In genomic region chr20:45358282-45359068, GRCh38 we compare ENCODE assay signal across 1 cellular context.
TF ChIP-seq lines count a peak whose summit lies in the region.

No MANE protein-coding gene starts in this region.

TF ChIP-seq in K562, 482 proteins besides CTCF, POLR2A, EP300 and RAD21 (continued from another document and continues in another):
- TF ChIP-seq KDM2B (CRISPR knock-in tag; IDR thresholded peaks at IDR 0.05) = no peak
- peak; percentile 30 for TF ChIP-seq RBM25 (IDR thresholded peaks at IDR 0.05; ENCODE audit: low read depth, low read length, severe bottlenecking)
- TF ChIP-seq, protein P1, sequence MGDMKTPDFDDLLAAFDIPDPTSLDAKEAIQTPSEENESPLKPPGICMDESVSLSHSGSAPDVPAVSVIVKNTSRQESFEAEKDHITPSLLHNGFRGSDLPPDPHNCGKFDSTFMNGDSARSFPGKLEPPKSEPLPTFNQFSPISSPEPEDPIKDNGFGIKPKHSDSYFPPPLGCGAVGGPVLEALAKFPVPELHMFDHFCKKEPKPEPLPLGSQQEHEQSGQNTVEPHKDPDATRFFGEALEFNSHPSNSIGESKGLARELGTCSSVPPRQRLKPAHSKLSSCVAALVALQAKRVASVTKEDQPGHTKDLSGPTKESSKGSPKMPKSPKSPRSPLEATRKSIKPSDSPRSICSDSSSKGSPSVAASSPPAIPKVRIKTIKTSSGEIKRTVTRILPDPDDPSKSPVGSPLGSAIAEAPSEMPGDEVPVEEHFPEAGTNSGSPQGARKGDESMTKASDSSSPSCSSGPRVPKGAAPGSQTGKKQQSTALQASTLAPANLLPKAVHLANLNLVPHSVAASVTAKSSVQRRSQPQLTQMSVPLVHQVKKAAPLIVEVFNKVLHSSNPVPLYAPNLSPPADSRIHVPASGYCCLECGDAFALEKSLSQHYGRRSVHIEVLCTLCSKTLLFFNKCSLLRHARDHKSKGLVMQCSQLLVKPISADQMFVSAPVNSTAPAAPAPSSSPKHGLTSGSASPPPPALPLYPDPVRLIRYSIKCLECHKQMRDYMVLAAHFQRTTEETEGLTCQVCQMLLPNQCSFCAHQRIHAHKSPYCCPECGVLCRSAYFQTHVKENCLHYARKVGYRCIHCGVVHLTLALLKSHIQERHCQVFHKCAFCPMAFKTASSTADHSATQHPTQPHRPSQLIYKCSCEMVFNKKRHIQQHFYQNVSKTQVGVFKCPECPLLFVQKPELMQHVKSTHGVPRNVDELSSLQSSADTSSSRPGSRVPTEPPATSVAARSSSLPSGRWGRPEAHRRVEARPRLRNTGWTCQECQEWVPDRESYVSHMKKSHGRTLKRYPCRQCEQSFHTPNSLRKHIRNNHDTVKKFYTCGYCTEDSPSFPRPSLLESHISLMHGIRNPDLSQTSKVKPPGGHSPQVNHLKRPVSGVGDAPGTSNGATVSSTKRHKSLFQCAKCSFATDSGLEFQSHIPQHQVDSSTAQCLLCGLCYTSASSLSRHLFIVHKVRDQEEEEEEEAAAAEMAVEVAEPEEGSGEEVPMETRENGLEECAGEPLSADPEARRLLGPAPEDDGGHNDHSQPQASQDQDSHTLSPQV (IDR thresholded peaks at IDR 0.05) = peak; percentile 56; the same call in 1 of the 2 replicates
- TF ChIP-seq, protein P2, sequence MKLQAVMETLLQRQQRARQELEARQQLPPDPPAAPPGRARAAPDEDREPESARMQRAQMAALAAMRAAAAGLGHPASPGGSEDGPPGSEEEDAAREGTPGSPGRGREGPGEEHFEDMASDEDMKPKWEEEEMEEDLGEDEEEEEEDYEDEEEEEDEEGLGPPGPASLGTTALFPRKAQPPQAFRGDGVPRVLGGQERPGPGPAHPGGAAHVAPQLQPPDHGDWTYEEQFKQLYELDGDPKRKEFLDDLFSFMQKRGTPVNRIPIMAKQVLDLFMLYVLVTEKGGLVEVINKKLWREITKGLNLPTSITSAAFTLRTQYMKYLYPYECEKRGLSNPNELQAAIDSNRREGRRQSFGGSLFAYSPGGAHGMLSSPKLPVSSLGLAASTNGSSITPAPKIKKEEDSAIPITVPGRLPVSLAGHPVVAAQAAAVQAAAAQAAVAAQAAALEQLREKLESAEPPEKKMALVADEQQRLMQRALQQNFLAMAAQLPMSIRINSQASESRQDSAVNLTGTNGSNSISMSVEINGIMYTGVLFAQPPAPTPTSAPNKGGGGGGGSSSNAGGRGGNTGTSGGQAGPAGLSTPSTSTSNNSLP (IDR thresholded peaks at IDR 0.05; ENCODE audit: borderline replicate concordance, low read depth, low read length) = no peak
- no peak for TF ChIP-seq PHF8 (IDR thresholded peaks at IDR 0.05; ENCODE audit: borderline replicate concordance, low read length)
- TF ChIP-seq CREM (IDR thresholded peaks at IDR 0.05; ENCODE audit: low read depth) = no peak
- TF ChIP-seq MAFF (IDR thresholded peaks at IDR 0.05; ENCODE audit: low read length) = no peak
- TF ChIP-seq ZNF347 (CRISPR knock-in tag; IDR thresholded peaks at IDR 0.05; ENCODE audit: low read depth) = no peak
- TF ChIP-seq ZNF175 (CRISPR knock-in tag; IDR thresholded peaks at IDR 0.05; ENCODE audit: low read depth) = no peak
- TF ChIP-seq HNRNPUL1 (IDR thresholded peaks at IDR 0.05; ENCODE audit: low read length) = no peak
- TF ChIP-seq FOXA3 (CRISPR knock-in tag; conservative IDR thresholded peaks at IDR 0.05 in 1 of 2, IDR thresholded peaks at IDR 0.05 in 1 of 2) = no peak
- TF ChIP-seq SRSF7 (optimal IDR thresholded peaks at IDR 0.05; ENCODE audit: low read depth, low read length) = no peak
- no peak for TF ChIP-seq ELF1 (tag; IDR thresholded peaks at IDR 0.05)
- TF ChIP-seq L3MBTL2 (IDR thresholded peaks at IDR 0.05) = peak; percentile 72
- TF ChIP-seq TFAM (CRISPR knock-in tag; conservative IDR thresholded peaks at IDR 0.05) = no peak
- no peak for TF ChIP-seq NBN (IDR thresholded peaks at IDR 0.05; ENCODE audit: low read depth)
- TF ChIP-seq DACH1 (IDR thresholded peaks at IDR 0.05; ENCODE audit: partially characterized antibody) = no peak
- TF ChIP-seq ELK3 (CRISPR knock-in tag; IDR thresholded peaks at IDR 0.05) = no peak
- no peak for TF ChIP-seq THRB (CRISPR knock-in tag; conservative IDR thresholded peaks at IDR 0.05)
- TF ChIP-seq ZNF384 (IDR thresholded peaks at IDR 0.05; ENCODE audit: low read depth, low read length) = no peak
- peak; percentile 65 for TF ChIP-seq VEZF1 (CRISPR knock-in tag; IDR thresholded peaks at IDR 0.05)
- TF ChIP-seq ZBTB17 (CRISPR knock-in tag; IDR thresholded peaks at IDR 0.05) = no peak
- TF ChIP-seq NRF1 (conservative IDR thresholded peaks at IDR 0.05 in 1 of 2, IDR thresholded peaks at IDR 0.05 in 1 of 2) = no peak
- peak; percentile 70 for TF ChIP-seq MYC (IDR thresholded peaks at IDR 0.05; ENCODE audit: low read depth, low read length)
- no peak for TF ChIP-seq MYC (CRISPR knock-in tag; IDR thresholded peaks at IDR 0.05; ENCODE audit: borderline replicate concordance, low read depth)
- 0 out of 2 replicates have a peak, but pooled peaks have one; percentile 15 for TF ChIP-seq MTA1 (IDR thresholded peaks at IDR 0.05; ENCODE audit: borderline replicate concordance)
- no peak for TF ChIP-seq MXD1 (CRISPR knock-in tag; IDR thresholded peaks at IDR 0.05; ENCODE audit: borderline replicate concordance, poor library complexity, severe bottlenecking)
- TF ChIP-seq, protein P3, sequence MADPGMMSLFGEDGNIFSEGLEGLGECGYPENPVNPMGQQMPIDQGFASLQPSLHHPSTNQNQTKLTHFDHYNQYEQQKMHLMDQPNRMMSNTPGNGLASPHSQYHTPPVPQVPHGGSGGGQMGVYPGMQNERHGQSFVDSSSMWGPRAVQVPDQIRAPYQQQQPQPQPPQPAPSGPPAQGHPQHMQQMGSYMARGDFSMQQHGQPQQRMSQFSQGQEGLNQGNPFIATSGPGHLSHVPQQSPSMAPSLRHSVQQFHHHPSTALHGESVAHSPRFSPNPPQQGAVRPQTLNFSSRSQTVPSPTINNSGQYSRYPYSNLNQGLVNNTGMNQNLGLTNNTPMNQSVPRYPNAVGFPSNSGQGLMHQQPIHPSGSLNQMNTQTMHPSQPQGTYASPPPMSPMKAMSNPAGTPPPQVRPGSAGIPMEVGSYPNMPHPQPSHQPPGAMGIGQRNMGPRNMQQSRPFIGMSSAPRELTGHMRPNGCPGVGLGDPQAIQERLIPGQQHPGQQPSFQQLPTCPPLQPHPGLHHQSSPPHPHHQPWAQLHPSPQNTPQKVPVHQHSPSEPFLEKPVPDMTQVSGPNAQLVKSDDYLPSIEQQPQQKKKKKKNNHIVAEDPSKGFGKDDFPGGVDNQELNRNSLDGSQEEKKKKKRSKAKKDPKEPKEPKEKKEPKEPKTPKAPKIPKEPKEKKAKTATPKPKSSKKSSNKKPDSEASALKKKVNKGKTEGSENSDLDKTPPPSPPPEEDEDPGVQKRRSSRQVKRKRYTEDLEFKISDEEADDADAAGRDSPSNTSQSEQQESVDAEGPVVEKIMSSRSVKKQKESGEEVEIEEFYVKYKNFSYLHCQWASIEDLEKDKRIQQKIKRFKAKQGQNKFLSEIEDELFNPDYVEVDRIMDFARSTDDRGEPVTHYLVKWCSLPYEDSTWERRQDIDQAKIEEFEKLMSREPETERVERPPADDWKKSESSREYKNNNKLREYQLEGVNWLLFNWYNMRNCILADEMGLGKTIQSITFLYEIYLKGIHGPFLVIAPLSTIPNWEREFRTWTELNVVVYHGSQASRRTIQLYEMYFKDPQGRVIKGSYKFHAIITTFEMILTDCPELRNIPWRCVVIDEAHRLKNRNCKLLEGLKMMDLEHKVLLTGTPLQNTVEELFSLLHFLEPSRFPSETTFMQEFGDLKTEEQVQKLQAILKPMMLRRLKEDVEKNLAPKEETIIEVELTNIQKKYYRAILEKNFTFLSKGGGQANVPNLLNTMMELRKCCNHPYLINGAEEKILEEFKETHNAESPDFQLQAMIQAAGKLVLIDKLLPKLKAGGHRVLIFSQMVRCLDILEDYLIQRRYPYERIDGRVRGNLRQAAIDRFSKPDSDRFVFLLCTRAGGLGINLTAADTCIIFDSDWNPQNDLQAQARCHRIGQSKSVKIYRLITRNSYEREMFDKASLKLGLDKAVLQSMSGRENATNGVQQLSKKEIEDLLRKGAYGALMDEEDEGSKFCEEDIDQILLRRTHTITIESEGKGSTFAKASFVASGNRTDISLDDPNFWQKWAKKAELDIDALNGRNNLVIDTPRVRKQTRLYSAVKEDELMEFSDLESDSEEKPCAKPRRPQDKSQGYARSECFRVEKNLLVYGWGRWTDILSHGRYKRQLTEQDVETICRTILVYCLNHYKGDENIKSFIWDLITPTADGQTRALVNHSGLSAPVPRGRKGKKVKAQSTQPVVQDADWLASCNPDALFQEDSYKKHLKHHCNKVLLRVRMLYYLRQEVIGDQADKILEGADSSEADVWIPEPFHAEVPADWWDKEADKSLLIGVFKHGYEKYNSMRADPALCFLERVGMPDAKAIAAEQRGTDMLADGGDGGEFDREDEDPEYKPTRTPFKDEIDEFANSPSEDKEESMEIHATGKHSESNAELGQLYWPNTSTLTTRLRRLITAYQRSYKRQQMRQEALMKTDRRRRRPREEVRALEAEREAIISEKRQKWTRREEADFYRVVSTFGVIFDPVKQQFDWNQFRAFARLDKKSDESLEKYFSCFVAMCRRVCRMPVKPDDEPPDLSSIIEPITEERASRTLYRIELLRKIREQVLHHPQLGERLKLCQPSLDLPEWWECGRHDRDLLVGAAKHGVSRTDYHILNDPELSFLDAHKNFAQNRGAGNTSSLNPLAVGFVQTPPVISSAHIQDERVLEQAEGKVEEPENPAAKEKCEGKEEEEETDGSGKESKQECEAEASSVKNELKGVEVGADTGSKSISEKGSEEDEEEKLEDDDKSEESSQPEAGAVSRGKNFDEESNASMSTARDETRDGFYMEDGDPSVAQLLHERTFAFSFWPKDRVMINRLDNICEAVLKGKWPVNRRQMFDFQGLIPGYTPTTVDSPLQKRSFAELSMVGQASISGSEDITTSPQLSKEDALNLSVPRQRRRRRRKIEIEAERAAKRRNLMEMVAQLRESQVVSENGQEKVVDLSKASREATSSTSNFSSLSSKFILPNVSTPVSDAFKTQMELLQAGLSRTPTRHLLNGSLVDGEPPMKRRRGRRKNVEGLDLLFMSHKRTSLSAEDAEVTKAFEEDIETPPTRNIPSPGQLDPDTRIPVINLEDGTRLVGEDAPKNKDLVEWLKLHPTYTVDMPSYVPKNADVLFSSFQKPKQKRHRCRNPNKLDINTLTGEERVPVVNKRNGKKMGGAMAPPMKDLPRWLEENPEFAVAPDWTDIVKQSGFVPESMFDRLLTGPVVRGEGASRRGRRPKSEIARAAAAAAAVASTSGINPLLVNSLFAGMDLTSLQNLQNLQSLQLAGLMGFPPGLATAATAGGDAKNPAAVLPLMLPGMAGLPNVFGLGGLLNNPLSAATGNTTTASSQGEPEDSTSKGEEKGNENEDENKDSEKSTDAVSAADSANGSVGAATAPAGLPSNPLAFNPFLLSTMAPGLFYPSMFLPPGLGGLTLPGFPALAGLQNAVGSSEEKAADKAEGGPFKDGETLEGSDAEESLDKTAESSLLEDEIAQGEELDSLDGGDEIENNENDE (IDR thresholded peaks at IDR 0.05; ENCODE audit: low read depth, low read length) = no peak
- no peak for TF ChIP-seq TCFL5 (CRISPR knock-in tag; conservative IDR thresholded peaks at IDR 0.05)
- TF ChIP-seq STAT5B (CRISPR knock-in tag; IDR thresholded peaks at IDR 0.05) = no peak
- TF ChIP-seq, protein P4, sequence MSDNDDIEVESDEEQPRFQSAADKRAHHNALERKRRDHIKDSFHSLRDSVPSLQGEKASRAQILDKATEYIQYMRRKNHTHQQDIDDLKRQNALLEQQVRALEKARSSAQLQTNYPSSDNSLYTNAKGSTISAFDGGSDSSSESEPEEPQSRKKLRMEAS (CRISPR knock-in tag; IDR thresholded peaks at IDR 0.05) = peak; percentile 57
- no peak for TF ChIP-seq MBD2 (IDR thresholded peaks at IDR 0.05; ENCODE audit: borderline replicate concordance, low read depth)
- TF ChIP-seq MYBL2 (IDR thresholded peaks at IDR 0.05; ENCODE audit: low read depth) = no peak
- TF ChIP-seq MYBL2 (CRISPR knock-in tag; IDR thresholded peaks at IDR 0.05; ENCODE audit: borderline replicate concordance) = no peak
- TF ChIP-seq KDM1A (IDR thresholded peaks at IDR 0.05) = no peak; a peak in 1 of 4 replicates
- no peak for TF ChIP-seq MBD1 (CRISPR knock-in tag; IDR thresholded peaks at IDR 0.05)
- TF ChIP-seq MCM7 (IDR thresholded peaks at IDR 0.05) = no peak
